8 cellular contexts compared by ENCODE assay signal in the genomic region with DNA sequence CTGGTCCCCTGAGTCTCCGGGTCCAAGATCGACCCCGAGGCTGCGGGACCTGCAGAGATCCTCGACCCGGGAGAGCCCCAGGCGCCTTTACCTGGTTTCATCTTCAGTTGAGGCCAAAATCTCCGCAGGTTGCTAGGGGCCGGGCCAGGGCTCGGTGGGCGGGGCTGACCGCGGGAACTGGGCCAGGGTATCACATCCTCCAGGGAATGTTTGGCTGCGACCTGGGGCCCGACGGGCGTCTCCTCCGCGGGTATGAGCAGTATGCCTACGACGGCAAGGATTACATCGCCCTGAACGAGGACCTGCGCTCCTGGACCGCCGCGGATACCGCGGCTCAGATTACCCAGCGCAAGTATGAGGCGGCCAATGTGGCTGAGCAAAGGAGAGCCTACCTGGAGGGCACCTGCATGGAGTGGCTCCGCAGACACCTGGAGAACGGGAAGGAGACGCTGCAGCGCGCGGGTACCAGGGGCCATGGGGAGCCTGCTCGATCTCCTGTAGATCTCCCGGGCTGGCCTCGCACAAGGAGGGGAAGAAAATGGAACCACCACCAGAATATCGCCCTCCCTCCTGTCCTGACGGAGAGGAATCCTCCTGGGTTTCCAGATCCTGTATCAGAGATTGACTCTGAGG. TPM values are rescaled to one million over a fixed set of nuclear protein-coding genes. Genes with fewer than 3 reads are reported as not detected.
DNase-seq lines count a peak whose midpoint lies in the region; ATAC-seq and TF ChIP-seq lines count a peak whose summit lies in the region.

No MANE protein-coding gene starts in this region.

- no peak overlapping the region for H2AFZ ChIP-seq in Karpas-422 (ENCODE audit: low read length)

- no peak for TF ChIP-seq CTCF in nephron (IDR thresholded peaks at IDR 0.05; ENCODE audit: unreplicated experiment in 3 of 3)

- H3K9me3 ChIP-seq in esophagus (ENCODE audit: control insufficient read depth in 2 of 2, insufficient read depth in 1 of 2, low read depth in 1 of 2, low read length in 1 of 2) (no peaks in the 10 kb centered on the region), Karpas-422 (ENCODE audit: low read length) (no peaks in the 10 kb centered on the region)

- no peaks in the 10 kb centered on the region for H4K20me1 ChIP-seq in Karpas-422 (ENCODE audit: insufficient read depth, low read depth, low read length)

- peak; percentile 56 for DNase-seq in DMS53 treated with DMSO at 0.1 percent for 48 hours (lab: John Stamatoyannopoulos, UW; ENCODE audit: unreplicated experiment)
- peak; percentile 74 for DNase-seq in activated CD4-positive, alpha-beta T cell treated with anti-CD3 and anti-CD28 coated beads, Interleukin-2, amount 10 ng/mL, durations not matched to agents 24 days and 14 days
- no peak for DNase-seq in Karpas-422

- intact Hi-C loops in activated CD4-positive, alpha-beta T cell treated with anti-CD3 and anti-CD28 coated beads, Interleukin-2, amount 10 ng/mL, durations not matched to agents 24 days and 14 days (cut with micrococcal nuclease), result loop anchor here (5.0 to 10.0 kb wide), 2 partner anchors 40 to 302 kb away; no protein-coding TSS in a partner anchor

- H3K36me3 Mint-ChIP-seq in activated CD4-positive, alpha-beta T cell treated with anti-CD3 and anti-CD28 coated beads, Interleukin-2, amount 10 ng/mL, durations not matched to agents 24 days and 14 days (ENCODE audit: low read depth), result peaks cover 3% of the 10 kb centered on the region
- H3K36me3 Mint-ChIP-seq in nephron (ENCODE audit: low read depth), result peaks cover 14% of the 10 kb centered on the region

- no peak overlapping the region for H3K27ac ChIP-seq in esophagus (ENCODE audit: low read depth in 2 of 2, low read length in 1 of 2)
- no peak overlapping the region for H3K27ac ChIP-seq in Karpas-422 (ENCODE audit: low read length)

- ATAC-seq in GM21619 (IDR thresholded peaks at IDR 0.05; ENCODE audit: unreplicated experiment) (no peak), HG03159 (IDR thresholded peaks at IDR 0.05; ENCODE audit: unreplicated experiment) (no peak), HG03097 (IDR thresholded peaks at IDR 0.05; ENCODE audit: low FRiP score, unreplicated experiment) (no peak)

- no peak overlapping the region for H3K27ac Mint-ChIP-seq in activated CD4-positive, alpha-beta T cell treated with anti-CD3 and anti-CD28 coated beads, Interleukin-2, amount 10 ng/mL, durations not matched to agents 24 days and 14 days
- H3K27ac Mint-ChIP-seq in nephron, result no peak overlapping the region

- H3K9me3 Mint-ChIP-seq in activated CD4-positive, alpha-beta T cell treated with anti-CD3 and anti-CD28 coated beads, Interleukin-2, amount 10 ng/mL, durations not matched to agents 24 days and 14 days, result no peaks in the 10 kb centered on the region
- no peaks in the 10 kb centered on the region for H3K9me3 Mint-ChIP-seq in nephron

- H3K4me2 ChIP-seq in Karpas-422 (ENCODE audit: low read depth, low read length, poor library complexity, severe bottlenecking), result no peak overlapping the region

- H3K4me1 Mint-ChIP-seq in activated CD4-positive, alpha-beta T cell treated with anti-CD3 and anti-CD28 coated beads, Interleukin-2, amount 10 ng/mL, durations not matched to agents 24 days and 14 days, result peaks cover 6% of the 10 kb centered on the region
- H3K4me1 Mint-ChIP-seq in nephron, result peaks cover 21% of the 10 kb centered on the region

- H3K4me1 ChIP-seq in esophagus (ENCODE audit: control insufficient read depth in 2 of 2, insufficient read depth in 2 of 2, low read length in 1 of 2) (peaks cover 7 to 11% of the 10 kb centered on the region in 2 donors), Karpas-422 (ENCODE audit: low read length) (no peaks in the 10 kb centered on the region)

- H3K36me3 ChIP-seq in esophagus (ENCODE audit: control insufficient read depth in 2 of 2, insufficient read depth in 2 of 2, low read length in 1 of 2) (no peaks in the 10 kb centered on the region), Karpas-422 (ENCODE audit: insufficient read depth, low read length) (no peaks in the 10 kb centered on the region)

- H3K4me3 Mint-ChIP-seq in activated CD4-positive, alpha-beta T cell treated with anti-CD3 and anti-CD28 coated beads, Interleukin-2, amount 10 ng/mL, durations not matched to agents 24 days and 14 days, result peak overlapping the region; percentile 74
- H3K4me3 Mint-ChIP-seq in nephron, result peak overlapping the region; percentile 42 to 64 (median 53)

- no peaks in the 10 kb centered on the region for H3K9me2 ChIP-seq in Karpas-422 (replicated peaks; ENCODE audit: insufficient read depth, low read length)

- H3K27me3 ChIP-seq in esophagus (ENCODE audit: control insufficient read depth in 1 of 2, insufficient read depth in 2 of 2, low read length in 2 of 2) (peaks cover 0 to 8% of the 10 kb centered on the region in 2 donors), Karpas-422 (ENCODE audit: low read length) (no peaks in the 10 kb centered on the region)

- no peak overlapping the region for H3K9ac ChIP-seq in Karpas-422 (ENCODE audit: low read length)

- H3K4me3 ChIP-seq in esophagus (ENCODE audit: low read depth in 1 of 2, low read length in 2 of 2) (peak overlapping the region; percentile 35 to 49), Karpas-422 (ENCODE audit: low read length) (no peak overlapping the region)

- 6% methylated on average over 42 of the region's 42 CpGs for WGBS in esophagus, 2 donors

- H3K79me2 ChIP-seq in Karpas-422 (ENCODE audit: low read length), result no peaks in the 10 kb centered on the region

- peaks cover 32% of the 10 kb centered on the region for H3K27me3 Mint-ChIP-seq in activated CD4-positive, alpha-beta T cell treated with anti-CD3 and anti-CD28 coated beads, Interleukin-2, amount 10 ng/mL, durations not matched to agents 24 days and 14 days
- H3K27me3 Mint-ChIP-seq in nephron (ENCODE audit: low read depth), result peaks cover 77% of the 10 kb centered on the region

RNA-seq across cellular contexts. Expression of a gene that starts 53.8 kb away (rescaled TPM):
- 85.6 and 87.0 TPM in 2 replicates for total RNA-seq in activated CD4-positive, alpha-beta T cell treated with anti-CD3 and anti-CD28 coated beads, Interleukin-2, amount 10 ng/mL, durations not matched to agents 24 days and 14 days
- 10 to 100 TPM; 22.6 to 48.0 TPM for polyA plus RNA-seq in esophagus
- 64.3 and 85.1 TPM in 2 replicates for total RNA-seq in Karpas-422 (2014; rRNA removed; shearing (Covaris generic); ENCODE audit: low replicate concordance)

RNA-seq across cellular contexts. Expression of a gene that starts 59.8 kb away (rescaled TPM):
- total RNA-seq in activated CD4-positive, alpha-beta T cell treated with anti-CD3 and anti-CD28 coated beads, Interleukin-2, amount 10 ng/mL, durations not matched to agents 24 days and 14 days, result 60.9 and 61.1 TPM in 2 replicates
- 10 to 100 TPM; 41.0 to 54.8 TPM for polyA plus RNA-seq in esophagus
- total RNA-seq in Karpas-422 (2014; rRNA removed; shearing (Covaris generic); ENCODE audit: low replicate concordance), result 26.6 and 31.5 TPM in 2 replicates
